8 cellular contexts compared by ENCODE assay signal in genomic region chr15:52217186-52217585, GRCh38. TPM values are rescaled to one million over a fixed set of nuclear protein-coding genes. Genes with fewer than 3 reads are reported as not detected.
DNase-seq lines count a peak whose midpoint lies in the region; ATAC-seq, FAIRE-seq and TF ChIP-seq lines count a peak whose summit lies in the region.

No MANE protein-coding gene starts in this region.

- DNase-seq in NCI-H526 (lab: John Stamatoyannopoulos, UW), result peak; percentile 1 to 34
- DNase-seq in NCI-H526 treated with DMSO at 0.1 percent for 48 hours (lab: John Stamatoyannopoulos, UW), result no peak
- peak; percentile 49 for DNase-seq in NAMALWA (ENCODE audit: low spot score)
- peak; percentile 14 for DNase-seq in bronchial epithelial cell (ENCODE audit: low read depth)
- DNase-seq in retinal pigment epithelial cell (ENCODE audit: low read depth), result no peak
- DNase-seq in epidermal melanocyte (ENCODE audit: insufficient read length, low spot score), result no peak
- no peak for DNase-seq in OCI-M2 (lab: John Stamatoyannopoulos, UW; ENCODE audit: unreplicated experiment)

- H3K27me3 ChIP-seq in bronchial epithelial cell (ENCODE audit: control insufficient read depth, insufficient read depth, low read length), result no peaks in the 10 kb centered on the region

- peaks cover 12% of the 10 kb centered on the region for H3K36me3 ChIP-seq in bronchial epithelial cell (ENCODE audit: control insufficient read depth, insufficient read depth, low read length)

- TF ChIP-seq CTCF in bronchial epithelial cell (IDR thresholded peaks at IDR 0.05; ENCODE audit: insufficient read depth, low read length, severe bottlenecking) (peak; percentile 43), retinal pigment epithelial cell (conservative IDR thresholded peaks at IDR 0.05; ENCODE audit: low read depth, low read length) (peak; percentile 28)

- no peak for ATAC-seq in HG02981 (IDR thresholded peaks at IDR 0.05; ENCODE audit: unreplicated experiment)

- no peak for FAIRE-seq in bronchial epithelial cell (lab: Jason Lieb, UNC)

- H3K4me3 ChIP-seq in bronchial epithelial cell (ENCODE audit: low read depth, low read length) (no peak overlapping the region), retinal pigment epithelial cell (ENCODE audit: low read length) (no peak overlapping the region)

RNA-seq across cellular contexts. Expression of gene GNB5, which starts 26.0 kb away (rescaled TPM):
- total RNA-seq in bronchial epithelial cell, result 46.1 and 54.9 TPM in 2 replicates

Comparison
In these comparisons a context has a peak if more than half of its experiments do, and no peak if none do; other contexts are left out.
1. DNase-seq: peak in NCI-H526 (2 of 2), NAMALWA (single experiment) and bronchial epithelial cell (single experiment); none in NCI-H526 treated with DMSO at 0.1 percent for 48 hours (single experiment), retinal pigment epithelial cell (single experiment), epidermal melanocyte (single experiment) and OCI-M2 (single experiment).